17 cellular contexts compared by ENCODE assay signal in genomic region chr11:113494021-113494420, GRCh38. TPM values are rescaled to one million over a fixed set of nuclear protein-coding genes. Genes with fewer than 3 reads are reported as not detected.
"Had no signal": no experiment of that assay in that cellular context is flagged by ENCODE, and none has a peak within 500 bp of the region (broad histone marks: within the 10 kb centered on the region; RNA-seq: fewer than 3 reads in every experiment).

No MANE protein-coding gene starts in this region.

- H3K9me3 Mint-ChIP-seq: immature natural killer cell; naive thymus-derived CD4-positive, alpha-beta T cell; stimulated activated memory B cell treated with anti-CD40 and anti-IgM and Interleukin-4, amounts not matched to agents 10 μg/mL and 1 μg/mL and 100 μg/mL, for 72 hours; T-cell had no signal

- H3K4me3 ChIP-seq: tibial nerve had no signal

- H3K9me3 ChIP-seq: tibial nerve had no signal

- ATAC-seq: left colon; naive thymus-derived CD4-positive, alpha-beta T cell; stimulated activated memory B cell treated with anti-CD40 and anti-IgM and Interleukin-4, amounts not matched to agents 10 μg/mL and 1 μg/mL and 100 μg/mL, for 72 hours; T-cell had no signal

- H3K36me3 Mint-ChIP-seq: immature natural killer cell; naive thymus-derived CD4-positive, alpha-beta T cell; stimulated activated memory B cell treated with anti-CD40 and anti-IgM and Interleukin-4, amounts not matched to agents 10 μg/mL and 1 μg/mL and 100 μg/mL, for 72 hours; T-cell had no signal

- H3K27me3 ChIP-seq: tibial nerve had no signal

- H3K36me3 ChIP-seq: tibial nerve, WERI-Rb-1 had no signal

- H3K4me1 ChIP-seq: tibial nerve had no signal

- DNase-seq: activated CD4-positive, alpha-beta T cell treated with anti-CD3 and anti-CD28 coated beads for 48 hours; activated CD8-positive, alpha-beta memory T cell treated with anti-CD3 and anti-CD28 coated beads for 24 hours; activated naive CD4-positive, alpha-beta T cell treated with Interleukin-2 at 50 U/mL for 16 hours; caudate nucleus; cortex of kidney; effector memory CD4-positive, alpha-beta T cell; glutamatergic neuron; immature natural killer cell; left colon; naive thymus-derived CD4-positive, alpha-beta T cell; small intestine; T-cell; WERI-Rb-1 had no signal

- H3K27ac Mint-ChIP-seq: immature natural killer cell; naive thymus-derived CD4-positive, alpha-beta T cell; stimulated activated memory B cell treated with anti-CD40 and anti-IgM and Interleukin-4, amounts not matched to agents 10 μg/mL and 1 μg/mL and 100 μg/mL, for 72 hours; T-cell had no signal

- H3K4me3 Mint-ChIP-seq: immature natural killer cell; naive thymus-derived CD4-positive, alpha-beta T cell; stimulated activated memory B cell treated with anti-CD40 and anti-IgM and Interleukin-4, amounts not matched to agents 10 μg/mL and 1 μg/mL and 100 μg/mL, for 72 hours; T-cell had no signal

- H3K27ac ChIP-seq: tibial nerve, WERI-Rb-1 had no signal

- H3K4me1 Mint-ChIP-seq: immature natural killer cell; naive thymus-derived CD4-positive, alpha-beta T cell; T-cell had no signal

RNA-seq across cellular contexts. Expression of gene DRD2, which starts 18.8 kb away (rescaled TPM):
- total RNA-seq: epithelial cell of proximal tubule; lung microvascular endothelial cell; naive thymus-derived CD4-positive, alpha-beta T cell; T-cell had no signal
- polyA plus RNA-seq: immature natural killer cell; naive thymus-derived CD4-positive, alpha-beta T cell had no signal
